In genomic region chr20:37986873-37987601, GRCh38 we compare ENCODE assay signal across 1 cellular context.
TF ChIP-seq lines count a peak whose summit lies in the region.

No MANE protein-coding gene starts in this region.

TF ChIP-seq in SK-N-SH treated with all-trans-retinoic acid at 6 μM for 48 hours, 23 proteins besides CTCF, POLR2A, EP300 and RAD21 (continued from another document):
- no peak for TF ChIP-seq ISL1 (CRISPR knock-in tag; IDR thresholded peaks at IDR 0.05)
